8 cellular contexts compared by ENCODE assay signal in the genomic region with DNA sequence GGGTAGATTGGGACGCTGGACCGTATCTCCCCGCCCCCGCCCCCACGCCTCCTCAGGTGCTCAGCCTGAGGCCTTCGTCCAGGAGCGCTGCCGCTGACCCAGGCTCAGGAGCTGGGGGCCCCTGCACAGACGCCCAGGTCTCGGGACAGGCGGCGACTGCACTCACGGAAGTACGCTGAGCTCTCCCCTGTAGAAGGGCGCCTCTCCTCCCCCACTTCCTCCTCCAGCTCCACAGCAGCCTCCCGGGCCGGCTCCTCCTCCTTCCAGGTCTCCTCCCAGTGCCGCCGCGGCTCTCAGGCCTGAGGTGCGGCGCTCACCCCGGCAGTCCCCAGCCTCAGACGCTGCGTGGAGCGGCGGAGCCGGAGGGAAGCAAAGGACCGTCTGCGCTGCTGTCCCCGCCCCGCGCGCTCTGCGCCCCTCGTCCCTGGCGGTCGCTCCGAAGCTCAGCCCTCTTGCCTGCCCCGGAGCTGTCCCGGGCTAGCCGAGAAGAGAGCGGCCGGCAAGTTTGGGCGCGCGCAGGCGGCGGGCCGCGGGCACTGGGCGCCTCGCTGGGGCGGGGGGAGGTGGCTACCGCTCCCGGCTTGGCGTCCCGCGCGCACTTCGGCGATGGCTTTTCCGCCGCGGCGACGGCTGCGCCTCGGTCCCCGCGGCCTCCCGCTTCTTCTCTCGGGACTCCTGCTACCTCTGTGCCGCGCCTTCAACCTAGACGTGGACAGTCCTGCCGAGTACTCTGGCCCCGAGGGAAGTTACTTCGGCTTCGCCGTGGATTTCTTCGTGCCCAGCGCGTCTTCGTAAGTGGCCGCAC.
A peak's percentile ranks its signal among the peaks of the same experiment; 100 is the strongest.
DNase-seq lines count a peak whose midpoint lies in the region; ATAC-seq and TF ChIP-seq lines count a peak whose summit lies in the region.

A gene (plus strand): TSS at position 324 of the 805 bp plus-strand sequence. CDS start 283 bp downstream, at position 607.

- peak; percentile 88 for TF ChIP-seq POLR2A in GM15510 (IDR thresholded peaks at IDR 0.05; ENCODE audit: borderline replicate concordance, extremely low read depth, insufficient read length)

- in situ Hi-C loops in astrocyte of the spinal cord (cut with HindIII; ENCODE audit: low sequenced_read_pairs): no loop called here

- DNase-seq in NCI-H1694 treated with DMSO at 0.1 percent for 48 hours (lab: John Stamatoyannopoulos, UW) (peak; percentile 83), T1000 (lab: John Stamatoyannopoulos, UW) (peak; percentile 74), astrocyte of the spinal cord (ENCODE audit: low read depth, low spot score) (peak; percentile 94), hypothalamus (lab: John Stamatoyannopoulos, UW) (peak in 50 of 51 donors; percentile 32 to 87 (median 72)), retinal pigment epithelial cell (ENCODE audit: low read depth) (peak; percentile 87), OCI-M2 (lab: John Stamatoyannopoulos, UW; ENCODE audit: unreplicated experiment) (no peak)

- peak within 1 kb of the TSS; percentile 97 for H3K4me3 ChIP-seq in astrocyte of the spinal cord (ENCODE audit: low read depth, low read length)
- peak within 1 kb of the TSS; percentile 96 for H3K4me3 ChIP-seq in retinal pigment epithelial cell (ENCODE audit: low read length)

- TF ChIP-seq CTCF in astrocyte of the spinal cord (IDR thresholded peaks at IDR 0.05; ENCODE audit: low read depth, low read length) (no peak), retinal pigment epithelial cell (conservative IDR thresholded peaks at IDR 0.05; ENCODE audit: low read depth, low read length) (no peak)

- peak; percentile 95 for ATAC-seq in HG02840 (IDR thresholded peaks at IDR 0.05; ENCODE audit: low FRiP score, unreplicated experiment)
